In the genomic region with DNA sequence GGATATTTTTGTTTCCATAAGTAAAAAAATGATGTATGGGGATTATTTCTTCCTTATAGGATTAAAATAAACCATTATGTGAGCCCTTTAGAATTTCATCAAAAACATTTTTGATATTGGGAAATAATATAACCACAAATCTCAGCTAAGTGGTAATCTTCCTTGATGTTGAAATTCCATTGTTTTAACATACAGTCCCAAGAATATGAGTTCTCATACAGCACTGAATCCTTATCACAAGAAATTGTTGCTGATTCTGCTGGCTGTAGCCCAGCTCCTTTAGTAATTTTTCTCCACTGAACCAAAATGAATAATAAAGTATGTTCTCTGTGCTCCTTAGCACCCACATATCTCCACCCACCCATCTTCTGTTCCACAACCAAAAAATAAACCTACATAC, we compare ENCODE assay signal across 21 cellular contexts. TPM values are rescaled to one million over a fixed set of nuclear protein-coding genes. Genes with fewer than 3 reads are reported as not detected.
DNase-seq lines count a peak whose midpoint lies in the region; ATAC-seq and TF ChIP-seq lines count a peak whose summit lies in the region.
"Had no signal": no experiment of that assay in that cellular context is flagged by ENCODE, and none has a peak within 500 bp of the region (broad histone marks: within the 10 kb centered on the region; RNA-seq: fewer than 3 reads in every experiment).

No MANE protein-coding gene starts in this region.

- DNase-seq in AG10803 (ENCODE audit: low read depth) (peak; percentile 11), amniotic epithelial cell (ENCODE audit: low read depth) (peak; percentile 81), fibroblast of pulmonary artery (ENCODE audit: low read depth) (peak; percentile 82), retinal pigment epithelial cell (ENCODE audit: low read depth) (peak; percentile 47), lower leg skin (ENCODE audit: low spot score in 2 of 2) (no peak)
- DNase-seq: Caco-2; CD4-positive, alpha-beta T cell; EL; H7; NCI-H1417 treated with DMSO at 0.1 percent for 48 hours; NCI-H187 treated with DMSO at 0.1 percent for 48 hours; NCI-H226; NCI-H524 treated with DMSO at 0.1 percent for 48 hours; PC-3; SIG-M5 had no signal

- TF ChIP-seq CTCF in AG10803 (conservative IDR thresholded peaks at IDR 0.05; ENCODE audit: low read length) = no peak
- no peak for TF ChIP-seq CTCF in fibroblast of pulmonary artery (IDR thresholded peaks at IDR 0.05; ENCODE audit: low read length, missing control alignments)
- TF ChIP-seq CTCF in retinal pigment epithelial cell (conservative IDR thresholded peaks at IDR 0.05; ENCODE audit: low read depth, low read length) = no peak
- TF ChIP-seq CTCF in lower leg skin (IDR thresholded peaks at IDR 0.05) = no peak

- intact Hi-C loops in lower leg skin (cut with DNase I; ENCODE audit: low total_unique reads) = no loop called here

- ATAC-seq in GM18870 (IDR thresholded peaks at IDR 0.05; ENCODE audit: unreplicated experiment) = no peak
- ATAC-seq in GM19467 (IDR thresholded peaks at IDR 0.05; ENCODE audit: unreplicated experiment) = no peak
- ATAC-seq: GM12878, PC-3 had no signal

- TF ChIP-seq POLR2A in lower leg skin (IDR thresholded peaks at IDR 0.05) = no peak

- H3K4me3 ChIP-seq in AG10803 (ENCODE audit: low read length) = no peak overlapping the region
- H3K4me3 ChIP-seq in fibroblast of pulmonary artery (replicated peaks; ENCODE audit: low read depth, low read length) = no peak overlapping the region
- no peak overlapping the region for H3K4me3 ChIP-seq in retinal pigment epithelial cell (ENCODE audit: low read length)
- no peak overlapping the region for H3K4me3 ChIP-seq in lower leg skin (ENCODE audit: low read depth, poor library complexity, severe bottlenecking)
- H3K4me3 ChIP-seq: GM12878 had no signal

RNA-seq across cellular contexts. Expression of a gene that starts 41.9 kb away (rescaled TPM):
- total RNA-seq in lower leg skin = not detected
- total RNA-seq: A172; Caco-2; CD4-positive, alpha-beta T cell; GM12878; H7; HT-29; M059J; PC-3 had no signal

Comparison
In these comparisons a context has a peak if more than half of its experiments do, and no peak if none do; other contexts are left out.
1. DNase-seq: peak in AG10803 (single experiment), amniotic epithelial cell (single experiment), fibroblast of pulmonary artery (single experiment) and retinal pigment epithelial cell (single experiment); none in lower leg skin (0 of 2).